31 cellular contexts compared by ENCODE assay signal in the genomic region with DNA sequence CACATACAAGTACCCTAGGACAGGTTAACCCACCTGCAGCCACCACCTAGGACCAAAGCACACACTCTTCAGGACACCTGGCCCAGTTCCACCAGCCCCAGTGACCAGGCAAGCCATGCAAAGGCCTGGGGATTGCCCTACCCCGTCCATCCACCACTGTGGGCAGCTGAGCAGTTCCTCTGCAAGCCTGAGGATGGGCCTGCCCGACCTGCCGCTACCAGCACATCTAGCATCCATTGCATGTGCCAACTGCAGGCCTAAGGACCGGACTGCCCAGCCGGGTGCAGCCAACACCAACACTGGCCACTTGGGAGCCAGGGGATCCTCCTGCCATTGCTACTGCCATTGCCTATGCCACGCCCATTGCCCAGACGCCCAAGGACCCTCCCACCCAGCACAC.
"Had no signal": no experiment of that assay in that cellular context is flagged by ENCODE, and none has a peak within 500 bp of the region (broad histone marks: within the 10 kb centered on the region; RNA-seq: fewer than 3 reads in every experiment).

No MANE protein-coding gene starts in this region.

- H3K27ac ChIP-seq: adrenal gland, body of pancreas, esophagus muscularis mucosa, foreskin keratinocyte, gastrocnemius medialis had no signal

- H3K27ac Mint-ChIP-seq: activated CD4-positive, alpha-beta memory T cell treated with anti-CD3 and anti-CD28 coated beads, Interleukin-2, amount 10 ng/mL, durations not matched to agents 7 days and 5 days; activated CD4-positive, alpha-beta T cell treated with anti-CD3 and anti-CD28 coated beads, Interleukin-2, amount 10 ng/mL, durations not matched to agents 7 days and 5 days; activated naive CD4-positive, alpha-beta T cell treated with anti-CD3 and anti-CD28 coated beads, Interleukin-2, amount 10 ng/mL, durations not matched to agents 7 days and 5 days; activated naive CD8-positive, alpha-beta T cell treated with anti-CD3 and anti-CD28 coated beads, Interleukin-2, amount 50 U/mL, for 24 hours; activated T-cell treated with anti-CD3 and anti-CD28 coated beads, Interleukin-2, amount 50 U/mL, for 24 hours; activated T-cell treated with anti-CD3 and anti-CD28 coated beads, Interleukin-2, amount 50 U/mL, for 72 hours had no signal

- H3K4me3 Mint-ChIP-seq: activated CD4-positive, alpha-beta memory T cell treated with anti-CD3 and anti-CD28 coated beads, Interleukin-2, amount 10 ng/mL, durations not matched to agents 7 days and 5 days; activated CD4-positive, alpha-beta T cell treated with anti-CD3 and anti-CD28 coated beads, Interleukin-2, amount 10 ng/mL, durations not matched to agents 7 days and 5 days; activated naive CD4-positive, alpha-beta T cell treated with anti-CD3 and anti-CD28 coated beads, Interleukin-2, amount 10 ng/mL, durations not matched to agents 7 days and 5 days; activated naive CD8-positive, alpha-beta T cell treated with anti-CD3 and anti-CD28 coated beads, Interleukin-2, amount 50 U/mL, for 24 hours; activated T-cell treated with anti-CD3 and anti-CD28 coated beads, Interleukin-2, amount 50 U/mL, for 24 hours; activated T-cell treated with anti-CD3 and anti-CD28 coated beads, Interleukin-2, amount 50 U/mL, for 72 hours; effector memory CD8-positive, alpha-beta T cell had no signal

- H3K27me3 Mint-ChIP-seq: activated CD4-positive, alpha-beta memory T cell treated with anti-CD3 and anti-CD28 coated beads, Interleukin-2, amount 10 ng/mL, durations not matched to agents 7 days and 5 days; activated CD4-positive, alpha-beta T cell treated with anti-CD3 and anti-CD28 coated beads, Interleukin-2, amount 10 ng/mL, durations not matched to agents 7 days and 5 days; activated naive CD4-positive, alpha-beta T cell treated with anti-CD3 and anti-CD28 coated beads, Interleukin-2, amount 10 ng/mL, durations not matched to agents 7 days and 5 days; activated naive CD8-positive, alpha-beta T cell treated with anti-CD3 and anti-CD28 coated beads, Interleukin-2, amount 50 U/mL, for 24 hours; activated T-cell treated with anti-CD3 and anti-CD28 coated beads, Interleukin-2, amount 50 U/mL, for 24 hours; effector memory CD8-positive, alpha-beta T cell had no signal

- DNase-seq: activated CD4-positive, alpha-beta memory T cell treated with anti-CD3 and anti-CD28 coated beads, Interleukin-2, amount 10 ng/mL, durations not matched to agents 7 days and 5 days; activated CD4-positive, alpha-beta T cell treated with anti-CD3 and anti-CD28 coated beads for 1 hour; activated CD4-positive, alpha-beta T cell treated with anti-CD3 and anti-CD28 coated beads for 4 hours; activated CD4-positive, alpha-beta T cell treated with anti-CD3 and anti-CD28 coated beads, Interleukin-2, amount 10 ng/mL, durations not matched to agents 7 days and 5 days; activated CD4-positive, alpha-beta T cell treated with anti-CD3 and anti-CD28 coated beads, Interleukin-2, amount 50 U/mL, for 4 hours; activated CD4-positive, CD25-positive, alpha-beta regulatory T cell; activated CD8-positive, alpha-beta memory T cell treated with anti-CD3 and anti-CD28 coated beads, Interleukin-2, amount 50 U/mL, for 48 hours; activated gamma-delta T cell; activated naive CD4-positive, alpha-beta T cell; activated naive CD4-positive, alpha-beta T cell treated with anti-CD3 and anti-CD28 coated beads, Interleukin-2, amount 10 ng/mL, durations not matched to agents 7 days and 5 days; activated naive CD8-positive, alpha-beta T cell treated with anti-CD3 and anti-CD28 coated beads, Interleukin-2, amount 50 U/mL, for 24 hours; activated T-cell treated with anti-CD3 and anti-CD28 coated beads for 4 hours; activated T-cell treated with anti-CD3 and anti-CD28 coated beads, Interleukin-2, amount 50 U/mL, for 24 hours; activated T-cell treated with anti-CD3 and anti-CD28 coated beads, Interleukin-2, amount 50 U/mL, for 72 hours; adrenal gland; amygdala; aorta; body of pancreas; caudate nucleus; cortex of kidney; dermis blood vessel endothelial cell; effector CD4-positive, alpha-beta T cell; effector memory CD8-positive, alpha-beta T cell; erythroblast; foreskin keratinocyte; gastrocnemius medialis; glutamatergic neuron; T-helper 2 cell had no signal

- H3K27me3 ChIP-seq: adrenal gland, body of pancreas, esophagus muscularis mucosa, foreskin keratinocyte, gastrocnemius medialis had no signal

- H3K4me3 ChIP-seq: adrenal gland, body of pancreas, esophagus muscularis mucosa, gastrocnemius medialis had no signal

- ATAC-seq: activated naive CD4-positive, alpha-beta T cell treated with anti-CD3 and anti-CD28 coated beads, Interleukin-2, amount 50 U/mL, for 72 hours; activated naive CD8-positive, alpha-beta T cell treated with anti-CD3 and anti-CD28 coated beads, Interleukin-2, amount 50 U/mL, for 24 hours; activated T-cell treated with anti-CD3 and anti-CD28 coated beads, Interleukin-2, amount 50 U/mL, for 72 hours; body of pancreas; effector memory CD8-positive, alpha-beta T cell; foreskin keratinocyte; gastrocnemius medialis had no signal

- H3K36me3 ChIP-seq: adrenal gland, esophagus muscularis mucosa, gastrocnemius medialis had no signal

- H3K9me3 ChIP-seq: adrenal gland, body of pancreas had no signal

- H3K9me3 Mint-ChIP-seq: effector memory CD8-positive, alpha-beta T cell had no signal

- FAIRE-seq: colon had no signal

- H3K4me1 ChIP-seq: adrenal gland, body of pancreas, foreskin keratinocyte, gastrocnemius medialis had no signal
